10 cellular contexts compared by ENCODE assay signal in genomic region chr10:132519382-132520146, GRCh38. TPM values are rescaled to one million over a fixed set of nuclear protein-coding genes. Genes with fewer than 3 reads are reported as not detected.
DNase-seq lines count a peak whose midpoint lies in the region; ATAC-seq and TF ChIP-seq lines count a peak whose summit lies in the region.
"Had no signal": no experiment of that assay in that cellular context is flagged by ENCODE, and none has a peak within 500 bp of the region (broad histone marks: within the 10 kb centered on the region; RNA-seq: fewer than 3 reads in every experiment).

No MANE protein-coding gene starts in this region.

- WGBS in aorta, 2 donors: 84% methylated on average over 29 of the region's 29 CpGs

- H3K27me3 Mint-ChIP-seq in activated naive CD4-positive, alpha-beta T cell treated with anti-CD3 and anti-CD28 coated beads for 36 hours (ENCODE audit: low read depth): peaks cover 6% of the 10 kb centered on the region
- peaks cover 57% of the 10 kb centered on the region for H3K27me3 Mint-ChIP-seq in stimulated activated memory B cell treated with anti-CD40 and anti-IgM and Interleukin-4, amounts not matched to agents 10 μg/mL and 1 μg/mL and 100 μg/mL, for 72 hours
- H3K27me3 Mint-ChIP-seq: activated naive CD4-positive, alpha-beta T cell treated with anti-CD3 and anti-CD28 coated beads, Interleukin-2, amount 50 U/mL, for 24 hours had no signal

- H3K4me1 Mint-ChIP-seq in activated naive CD4-positive, alpha-beta T cell treated with anti-CD3 and anti-CD28 coated beads for 36 hours (ENCODE audit: low read depth): peaks cover 4% of the 10 kb centered on the region
- peaks cover 13% of the 10 kb centered on the region for H3K4me1 Mint-ChIP-seq in stimulated activated memory B cell treated with anti-CD40 and anti-IgM and Interleukin-4, amounts not matched to agents 10 μg/mL and 1 μg/mL and 100 μg/mL, for 72 hours
- H3K4me1 Mint-ChIP-seq: activated naive CD4-positive, alpha-beta T cell treated with anti-CD3 and anti-CD28 coated beads, Interleukin-2, amount 50 U/mL, for 24 hours had no signal

- H3K27me3 ChIP-seq in osteoblast (ENCODE audit: insufficient read depth, low read length): no peaks in the 10 kb centered on the region
- no peaks in the 10 kb centered on the region for H3K27me3 ChIP-seq in aorta (ENCODE audit: control insufficient read depth in 1 of 2, insufficient read depth in 2 of 2, low read length in 1 of 2)

- H4K20me1 ChIP-seq in osteoblast (ENCODE audit: insufficient read depth, low read length): no peaks in the 10 kb centered on the region

- DNase-seq in activated naive CD4-positive, alpha-beta T cell treated with anti-CD3 and anti-CD28 coated beads for 36 hours: peak; percentile 1
- DNase-seq in activated naive CD4-positive, alpha-beta T cell treated with Interleukin-2 at 50 U/mL for 16 hours: no peak
- DNase-seq in left cardiac atrium: peak; percentile 70
- peak; percentile 37 for DNase-seq in osteoblast (ENCODE audit: insufficient read length, low spot score, missing footprints)
- peak in 1 of 2 donors; percentile 75 for DNase-seq in aorta
- DNase-seq in stimulated activated naive CD4-positive, alpha-beta T cell (lab: John Stamatoyannopoulos, UW): no peak
- DNase-seq: NCI-H2081 had no signal

- intact Hi-C loops in activated naive CD4-positive, alpha-beta T cell treated with anti-CD3 and anti-CD28 coated beads for 36 hours (cut with micrococcal nuclease): no loop called here
- intact Hi-C loops in left cardiac atrium (cut with DNase I) (loop anchor here in 1 of 2 donors (2.0 to 10.0 kb wide), 3 partner anchors 17 to 113 kb away; partner anchors contain the start of gene INPP5A), aorta (cut with DNase I) (loop anchor here in 1 of 2 donors (5.0 kb wide), 1 partner anchor 68 kb away; no protein-coding TSS in a partner anchor)

- ATAC-seq in left cardiac atrium (no peak), aorta (ENCODE audit: low FRiP score) (no peak), GM21737 (IDR thresholded peaks at IDR 0.05; ENCODE audit: unreplicated experiment) (no peak)
- ATAC-seq in stimulated activated memory B cell treated with anti-CD40 and anti-IgM and Interleukin-4, amounts not matched to agents 10 μg/mL and 1 μg/mL and 100 μg/mL, for 72 hours: no peak

- H3K4me3 ChIP-seq in osteoblast (ENCODE audit: insufficient read depth, low read length) (no peak overlapping the region), aorta (ENCODE audit: low read length in 2 of 2) (no peak overlapping the region)

- H3K27ac ChIP-seq in osteoblast (ENCODE audit: low read depth, low read length) (no peak overlapping the region), aorta (ENCODE audit: low read depth in 1 of 2, low read length in 2 of 2) (peak overlapping the region; percentile 80 to 85)

- no peaks in the 10 kb centered on the region for H3K9me3 Mint-ChIP-seq in activated naive CD4-positive, alpha-beta T cell treated with anti-CD3 and anti-CD28 coated beads for 36 hours
- H3K9me3 Mint-ChIP-seq in stimulated activated memory B cell treated with anti-CD40 and anti-IgM and Interleukin-4, amounts not matched to agents 10 μg/mL and 1 μg/mL and 100 μg/mL, for 72 hours: no peaks in the 10 kb centered on the region
- H3K9me3 Mint-ChIP-seq: activated naive CD4-positive, alpha-beta T cell treated with anti-CD3 and anti-CD28 coated beads, Interleukin-2, amount 50 U/mL, for 24 hours had no signal

- H3K4me1 ChIP-seq in osteoblast (ENCODE audit: insufficient read depth, low read length): peaks cover 26% of the 10 kb centered on the region
- peaks cover 0 to 3% of the 10 kb centered on the region in 2 donors for H3K4me1 ChIP-seq in aorta (ENCODE audit: control insufficient read depth in 1 of 2, insufficient read depth in 2 of 2, low read length in 2 of 2)

- CTCF ChIA-PET in activated naive CD4-positive, alpha-beta T cell treated with anti-CD3 and anti-CD28 coated beads for 36 hours (lab: Charles Lee): no interaction called here

- H3K27ac Mint-ChIP-seq in activated naive CD4-positive, alpha-beta T cell treated with anti-CD3 and anti-CD28 coated beads for 36 hours: no peak overlapping the region
- no peak overlapping the region for H3K27ac Mint-ChIP-seq in stimulated activated memory B cell treated with anti-CD40 and anti-IgM and Interleukin-4, amounts not matched to agents 10 μg/mL and 1 μg/mL and 100 μg/mL, for 72 hours
- H3K27ac Mint-ChIP-seq: activated naive CD4-positive, alpha-beta T cell treated with anti-CD3 and anti-CD28 coated beads, Interleukin-2, amount 50 U/mL, for 24 hours had no signal

- H3K79me2 ChIP-seq in osteoblast (ENCODE audit: insufficient read depth, low read length): no peaks in the 10 kb centered on the region

- H3K4me2 ChIP-seq in osteoblast (ENCODE audit: insufficient read depth, low read length): no peak overlapping the region

- H2AFZ ChIP-seq in osteoblast (ENCODE audit: low read length): no peak overlapping the region

- no peak overlapping the region for H3K4me3 Mint-ChIP-seq in activated naive CD4-positive, alpha-beta T cell treated with anti-CD3 and anti-CD28 coated beads for 36 hours
- H3K4me3 Mint-ChIP-seq in stimulated activated memory B cell treated with anti-CD40 and anti-IgM and Interleukin-4, amounts not matched to agents 10 μg/mL and 1 μg/mL and 100 μg/mL, for 72 hours: no peak overlapping the region
- H3K4me3 Mint-ChIP-seq: activated naive CD4-positive, alpha-beta T cell treated with anti-CD3 and anti-CD28 coated beads, Interleukin-2, amount 50 U/mL, for 24 hours had no signal

- TF ChIP-seq CTCF in osteoblast (IDR thresholded peaks at IDR 0.05; ENCODE audit: extremely low read depth, low read depth, low read length): no peak

- H3K9me3 ChIP-seq in osteoblast (ENCODE audit: low read depth, low read length) (no peaks in the 10 kb centered on the region), aorta (ENCODE audit: control insufficient read depth, low read length) (no peaks in the 10 kb centered on the region)

- H3K36me3 Mint-ChIP-seq in activated naive CD4-positive, alpha-beta T cell treated with anti-CD3 and anti-CD28 coated beads for 36 hours (ENCODE audit: low read depth): no peaks in the 10 kb centered on the region
- no peaks in the 10 kb centered on the region for H3K36me3 Mint-ChIP-seq in stimulated activated memory B cell treated with anti-CD40 and anti-IgM and Interleukin-4, amounts not matched to agents 10 μg/mL and 1 μg/mL and 100 μg/mL, for 72 hours
- H3K36me3 Mint-ChIP-seq: activated naive CD4-positive, alpha-beta T cell treated with anti-CD3 and anti-CD28 coated beads, Interleukin-2, amount 50 U/mL, for 24 hours had no signal

- H3K36me3 ChIP-seq in osteoblast (ENCODE audit: insufficient read depth, low read length): no peaks in the 10 kb centered on the region
- no peaks in the 10 kb centered on the region for H3K36me3 ChIP-seq in aorta (ENCODE audit: control insufficient read depth in 1 of 2, insufficient read depth in 2 of 2, low read length in 1 of 2)

RNA-seq across cellular contexts. Expression of gene INPP5A, which starts 18.0 kb away (rescaled TPM):
- total RNA-seq in activated naive CD4-positive, alpha-beta T cell treated with anti-CD3 and anti-CD28 coated beads for 36 hours: 10 to 100 TPM; 17.3 to 19.5 TPM
- total RNA-seq in left cardiac atrium (10 to 100 TPM; 74.4 to 95.3 TPM), osteoblast (20.9 and 22.8 TPM in 2 replicates), aorta (100 to 1,000 TPM in 1 of 2 donors, 10 to 100 TPM in 1; 66.4 to 112 TPM)
- polyA plus RNA-seq in aorta: 10 to 100 TPM; 37.7 to 43.4 TPM

Comparison
In these comparisons a context has a peak if more than half of its experiments do, and no peak if none do; other contexts are left out.
1. DNase-seq: peak in activated naive CD4-positive, alpha-beta T cell treated with anti-CD3 and anti-CD28 coated beads for 36 hours (single experiment), left cardiac atrium (single experiment) and osteoblast (single experiment); none in activated naive CD4-positive, alpha-beta T cell treated with Interleukin-2 at 50 U/mL for 16 hours (single experiment) and stimulated activated naive CD4-positive, alpha-beta T cell (0 of 6).